In genomic region chr12:116318738-116319050, GRCh38 we compare ENCODE assay signal across 13 cellular contexts. TPM values are rescaled to one million over a fixed set of nuclear protein-coding genes. Genes with fewer than 3 reads are reported as not detected.
DNase-seq lines count a peak whose midpoint lies in the region; ATAC-seq and TF ChIP-seq lines count a peak whose summit lies in the region.
"Had no signal": no experiment of that assay in that cellular context is flagged by ENCODE, and none has a peak within 500 bp of the region (broad histone marks: within the 10 kb centered on the region; RNA-seq: fewer than 3 reads in every experiment).

No MANE protein-coding gene starts in this region.

- H3K4me2 ChIP-seq in BLaER1, result peak overlapping the region; percentile 81

- H3K27me3 ChIP-seq in BLaER1 (no peaks in the 10 kb centered on the region), esophagus (ENCODE audit: control insufficient read depth in 1 of 2, insufficient read depth in 2 of 2, low read length in 2 of 2) (no peaks in the 10 kb centered on the region), prostate gland (replicated peaks; ENCODE audit: insufficient read depth) (no peaks in the 10 kb centered on the region), right lobe of liver (no peaks in the 10 kb centered on the region)
- H3K27me3 ChIP-seq: adrenal gland had no signal

- intact Hi-C loops in prostate gland (cut with DNase I), result loop anchor here (2.0 kb wide), 1 partner anchor 42 kb away; the partner anchor contains the start of gene MED13L
- intact Hi-C loops in right lobe of liver (cut with DNase I), result no loop called here

- in situ Hi-C loops in GM13977 (cut with MboI; ENCODE audit: low pct_unique_long_range_greater_than_20kb, low sequenced_read_pairs, unreplicated experiment), result no loop called here

- ATAC-seq in HG02610 (IDR thresholded peaks at IDR 0.05; ENCODE audit: unreplicated experiment) (no peak), right lobe of liver (no peak)

- H3K36me3 ChIP-seq in BLaER1 (no peaks in the 10 kb centered on the region), esophagus (ENCODE audit: control insufficient read depth in 2 of 2, insufficient read depth in 2 of 2, low read length in 1 of 2) (no peaks in the 10 kb centered on the region), prostate gland (no peaks in the 10 kb centered on the region), right lobe of liver (no peaks in the 10 kb centered on the region)
- H3K36me3 ChIP-seq: adrenal gland had no signal

- no peaks in the 10 kb centered on the region for H4K20me1 ChIP-seq in BLaER1

- TF ChIP-seq CTCF in prostate gland (IDR thresholded peaks at IDR 0.05) (no peak), right lobe of liver (IDR thresholded peaks at IDR 0.05) (no peak), GM13977 (IDR thresholded peaks at IDR 0.05; ENCODE audit: extremely low read depth, insufficient read depth, missing control alignments) (no peak)

- TF ChIP-seq POLR2A in prostate gland (IDR thresholded peaks at IDR 0.05), result no peak
- no peak for TF ChIP-seq POLR2A in right lobe of liver (IDR thresholded peaks at IDR 0.05)

- 34 to 40% methylated on average over 8 of the region's 8 CpGs for WGBS in esophagus, 2 donors
- 20% methylated on average over 8 of the region's 8 CpGs for WGBS in prostate gland
- WGBS in right lobe of liver (ENCODE audit: insufficient coverage, low coverage, low lambda C conversion rate, missing lambda C conversion rate), result 79% methylated on average over 7 of the region's 8 CpGs

- H3K4me1 ChIP-seq in BLaER1 (peaks cover 88% of the 10 kb centered on the region), esophagus (ENCODE audit: control insufficient read depth in 2 of 2, insufficient read depth in 2 of 2, low read length in 1 of 2) (peaks cover 2 to 9% of the 10 kb centered on the region in 2 donors), prostate gland (replicated peaks) (peaks cover 2% of the 10 kb centered on the region), right lobe of liver (peaks cover 0 to 9% (median 0%) of the 10 kb centered on the region in 4 donors)

- H3K27ac ChIP-seq in BLaER1 (peak overlapping the region; percentile 88), esophagus (ENCODE audit: low read depth in 2 of 2, low read length in 1 of 2) (peak overlapping the region; percentile 81 to 85), prostate gland (peak overlapping the region; percentile 60 to 81), right lobe of liver (no peak overlapping the region)

- H3K9me3 ChIP-seq in BLaER1, result no peaks in the 10 kb centered on the region; the same call in 1 of the 2 replicates
- no peaks in the 10 kb centered on the region for H3K9me3 ChIP-seq in esophagus (ENCODE audit: control insufficient read depth in 2 of 2, insufficient read depth in 1 of 2, low read depth in 1 of 2, low read length in 1 of 2)
- no peaks in the 10 kb centered on the region for H3K9me3 ChIP-seq in prostate gland
- H3K9me3 ChIP-seq in right lobe of liver, result no peaks in the 10 kb centered on the region
- H3K9me3 ChIP-seq: adrenal gland had no signal

- H3K4me3 ChIP-seq in BLaER1 (no peak overlapping the region), esophagus (ENCODE audit: low read depth in 1 of 2, low read length in 2 of 2) (no peak overlapping the region), prostate gland (peak overlapping the region; percentile 7 to 16), right lobe of liver (no peak overlapping the region)
- H3K4me3 ChIP-seq: adrenal gland had no signal

- DNase-seq in NCI-H2171 treated with DMSO at 0.1 percent for 48 hours (lab: John Stamatoyannopoulos, UW) (peak; percentile 82), prostate gland (ENCODE audit: low spot score) (peak; percentile 86), right lobe of liver (no peak), GM13977 (ENCODE audit: low spot score) (no peak)
- DNase-seq in activated CD8-positive, alpha-beta memory T cell treated with anti-CD3 and anti-CD28 coated beads for 24 hours, result no peak
- DNase-seq: adrenal gland; effector memory CD4-positive, alpha-beta T cell; EL; OCI-M1; stimulated activated naive CD4-positive, alpha-beta T cell had no signal

- H3K9ac ChIP-seq in BLaER1, result no peak overlapping the region

RNA-seq across cellular contexts. Expression of gene MED13L, which starts 41.2 kb away (rescaled TPM):
- 10 to 100 TPM; 15.0 to 16.8 TPM for polyA plus RNA-seq in esophagus
- total RNA-seq in prostate gland, result 100 to 1,000 TPM in 1 of 2 donors, 10 to 100 TPM in 1; 88.9 to 140 TPM
- 10 to 100 TPM; 29.0 to 52.0 (median 38.1) TPM for total RNA-seq in right lobe of liver

Comparison
In these comparisons a context has a peak if more than half of its experiments do, and no peak if none do; other contexts are left out.
1. H3K27ac ChIP-seq: peak in BLaER1 (single experiment), esophagus (2 of 2) and prostate gland (2 of 2); none in right lobe of liver (0 of 3).
2. H3K4me3 ChIP-seq: peak in prostate gland (2 of 2); none in BLaER1 (single experiment), esophagus (0 of 2) and right lobe of liver (0 of 3).
3. DNase-seq: peak in NCI-H2171 treated with DMSO at 0.1 percent for 48 hours (single experiment) and prostate gland (single experiment); none in activated CD8-positive, alpha-beta memory T cell treated with anti-CD3 and anti-CD28 coated beads for 24 hours (single experiment), right lobe of liver (0 of 3) and GM13977 (single experiment).